ENCODE assay signal across 8 cellular contexts in the genomic region with DNA sequence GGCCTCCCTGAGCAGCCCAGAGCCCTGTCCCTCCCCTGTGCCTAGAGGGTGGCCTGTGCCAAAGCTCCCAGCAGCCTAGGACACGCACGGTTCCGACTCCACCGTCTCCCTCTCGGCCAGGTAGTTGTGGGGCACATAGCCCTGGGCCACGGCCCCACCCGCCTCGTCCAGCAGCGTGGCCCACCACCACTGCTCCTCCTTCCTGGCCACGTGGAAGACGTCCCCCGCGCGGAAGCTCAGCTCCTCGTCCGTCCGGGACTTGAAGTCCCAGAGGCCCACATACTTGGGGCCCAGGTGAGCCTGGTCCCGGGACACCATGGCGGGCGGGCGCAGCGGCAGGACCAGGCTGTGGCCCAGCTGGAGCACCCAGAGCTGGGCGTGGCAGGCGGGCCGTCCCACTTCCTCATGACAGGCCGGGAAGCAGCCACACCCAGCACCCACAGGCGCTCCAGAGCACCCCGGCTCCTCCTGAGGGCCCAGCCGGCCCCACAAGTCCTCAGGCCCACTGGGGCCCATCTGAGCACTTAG. TPM values are rescaled to one million over a fixed set of nuclear protein-coding genes. Genes with fewer than 3 reads are reported as not detected.
DNase-seq lines count a peak whose midpoint lies in the region; ATAC-seq, FAIRE-seq and TF ChIP-seq lines count a peak whose summit lies in the region.

A gene (minus strand): TSS at position 380 of the 528 bp plus-strand sequence. CDS start 62 bp downstream, at position 318.

- H3K4me1 Mint-ChIP-seq in memory B cell: peaks cover 13% of the 10 kb centered on the region

- H3K27me3 Mint-ChIP-seq in memory B cell: peaks cover 6% of the 10 kb centered on the region

- peak within 1 kb of the TSS; percentile 87 for H2AFZ ChIP-seq in GM12878 (ENCODE audit: control insufficient read depth, low read depth, low read length)

- H4K20me1 ChIP-seq in GM12878 (ENCODE audit: control insufficient read depth, insufficient read depth): no peaks in the 10 kb centered on the region

- H3K27me3 ChIP-seq in GM12878 (replicated peaks in 1 of 2; ENCODE audit: control insufficient read depth in 2 of 2, insufficient read depth in 2 of 2, low read length in 1 of 2) (no peaks in the 10 kb centered on the region), uterus (peaks cover 11 to 12% of the 10 kb centered on the region in 2 donors)

- RAD21 ChIA-PET in GM12878 (lab: Charles Lee; ENCODE audit: unreplicated experiment): interaction anchor here (0.6 to 3.2 kb wide), 39 partner anchors 8 to 542 kb away, joined by 3 to 41 read pairs (median 6); a partner anchor contains a TSS

- no TSS peak for BruUV-seq in GM12878 (replicated peaks; lab: Mats Ljungman, UMichigan)

- POLR2A ChIA-PET in GM12878 (lab: Charles Lee): interaction anchor here (0.7 to 2.3 kb wide), 12 partner anchors 13 to 503 kb away, joined by 3 to 33 read pairs (median 4); a partner anchor contains a TSS

- no peaks in the 10 kb centered on the region for H3K36me3 Mint-ChIP-seq in memory B cell

- SMC1A ChIA-PET in GM12878 (lab: Charles Lee; ENCODE audit: uncharacterized antibody, unreplicated experiment): interaction anchor here (1.0 to 2.6 kb wide), 17 partner anchors 7 to 583 kb away, joined by 3 to 16 read pairs (median 5); a partner anchor contains a TSS

- H3K27ac Mint-ChIP-seq in memory B cell: peak within 1 kb of the TSS; percentile 85

- FAIRE-seq in GM19239 (lab: Jason Lieb, UNC) (no peak), GM12878 (lab: Jason Lieb, UNC) (no peak)

- no peak for TF ChIP-seq POLR2A in GM12878 (IDR thresholded peaks at IDR 0.05; ENCODE audit: low read depth, low read length)
- no peak for TF ChIP-seq POLR2A in uterus (IDR thresholded peaks at IDR 0.05)

- H3K4me3 ChIP-seq in GM12878 (peak within 1 kb of the TSS; percentile 63), uterus (no peak within 1 kb of the TSS)

- intact Hi-C loops in GM12878 (cut with micrococcal nuclease; ENCODE audit: unreplicated experiment): loop anchor here (1.0 to 5.0 kb wide), 5 partner anchors 16 to 585 kb away; a partner anchor contains a TSS
- intact Hi-C loops in uterus (cut with DNase I; ENCODE audit: low total_unique reads): no loop called here

- peak; percentile 77 for DNase-seq in GM19239 (ENCODE audit: insufficient read length, low spot score)
- DNase-seq in GM12878 (ENCODE audit: low read depth, low spot score): no peak
- DNase-seq in memory B cell (ENCODE audit: low spot score in 2 of 2): no peak
- no peak for DNase-seq in uterus
- no peak for DNase-seq in GM19240 (ENCODE audit: insufficient read length, low spot score)

- TF ChIP-seq EP300 in GM12878 (IDR thresholded peaks at IDR 0.05; ENCODE audit: borderline replicate concordance in 1 of 2, control insufficient read depth in 1 of 2, low read depth in 2 of 2, low read length in 2 of 2): no peak

- CTCF ChIA-PET in GM12878 (lab: Yijun Ruan, JAX): interaction anchor here (0.6 to 2.9 kb wide), 37 partner anchors 9 to 584 kb away, joined by 3 to 25 read pairs (median 4); a partner anchor contains a TSS

- H3K9me3 ChIP-seq in KOPT-K1 (ENCODE audit: insufficient read depth, low read length, poor library complexity, severe bottlenecking) (no peaks in the 10 kb centered on the region), GM12878 (replicated peaks; ENCODE audit: control insufficient read depth, insufficient read depth, low read length) (no peaks in the 10 kb centered on the region), uterus (no peaks in the 10 kb centered on the region)

- H3K36me3 ChIP-seq in KOPT-K1 (ENCODE audit: insufficient read depth, low read length) (no peaks in the 10 kb centered on the region), GM12878 (ENCODE audit: control insufficient read depth in 2 of 2, insufficient read depth in 2 of 2, low read length in 1 of 2) (no peaks in the 10 kb centered on the region), uterus (no peaks in the 10 kb centered on the region)

- H3K4me3 Mint-ChIP-seq in memory B cell: peak within 1 kb of the TSS; percentile 86

- H3K4me1 ChIP-seq in GM12878 (ENCODE audit: control insufficient read depth, insufficient read depth, low read length) (peaks cover 14% of the 10 kb centered on the region), uterus (no peaks in the 10 kb centered on the region)

- H3K9me3 Mint-ChIP-seq in memory B cell: peaks cover 1% of the 10 kb centered on the region

- ATAC-seq in GM12878 (peak; percentile 48), memory B cell (ENCODE audit: low read depth) (peak; percentile 4), HG02623 (IDR thresholded peaks at IDR 0.05; ENCODE audit: unreplicated experiment) (no peak)

- no peak for TF ChIP-seq RAD21 in GM12878 (IDR thresholded peaks at IDR 0.05; ENCODE audit: insufficient read depth, low read depth, low read length)

- peak within 1 kb of the TSS; percentile 64 for H3K27ac ChIP-seq in 22Rv1
- peak within 1 kb of the TSS; percentile 83 for H3K27ac ChIP-seq in KOPT-K1 (ENCODE audit: low read depth, low read length, poor library complexity, severe bottlenecking)
- H3K27ac ChIP-seq in GM12878 (ENCODE audit: control insufficient read depth, insufficient read depth): peak within 1 kb of the TSS; percentile 82
- no peak within 1 kb of the TSS for H3K27ac ChIP-seq in uterus

- no peaks in the 10 kb centered on the region for H3K79me2 ChIP-seq in GM12878 (ENCODE audit: control insufficient read depth, insufficient read depth, low read length)

- in situ Hi-C loops in GM12878 (cut with MboI): no loop called here

- peak within 1 kb of the TSS; percentile 77 for H3K4me2 ChIP-seq in GM12878 (ENCODE audit: control insufficient read depth, insufficient read depth)

- 45% methylated on average over 27 of the region's 29 CpGs for WGBS in GM12878 (ENCODE audit: insufficient coverage, insufficient replicate concordance, low lambda C conversion rate, missing lambda C conversion rate)

- H3K9ac ChIP-seq in GM12878 (ENCODE audit: control insufficient read depth, insufficient read depth, low read length): peak within 1 kb of the TSS; percentile 70

- TF ChIP-seq CTCF in 22Rv1 (IDR thresholded peaks at IDR 0.05) (no peak), GM12878 (IDR thresholded peaks at IDR 0.05 in 2 of 3, conservative IDR thresholded peaks at IDR 0.05 in 1 of 3; ENCODE audit: control insufficient read depth in 2 of 3, extremely low read depth in 1 of 3, insufficient read depth in 1 of 3, low read depth in 3 of 3, low read length in 3 of 3) (no peak), uterus (IDR thresholded peaks at IDR 0.05) (no peak)

TF ChIP-seq in GM12878, 131 proteins besides CTCF, POLR2A, EP300 and RAD21 (continues in another document):
- TF ChIP-seq, protein P1, sequence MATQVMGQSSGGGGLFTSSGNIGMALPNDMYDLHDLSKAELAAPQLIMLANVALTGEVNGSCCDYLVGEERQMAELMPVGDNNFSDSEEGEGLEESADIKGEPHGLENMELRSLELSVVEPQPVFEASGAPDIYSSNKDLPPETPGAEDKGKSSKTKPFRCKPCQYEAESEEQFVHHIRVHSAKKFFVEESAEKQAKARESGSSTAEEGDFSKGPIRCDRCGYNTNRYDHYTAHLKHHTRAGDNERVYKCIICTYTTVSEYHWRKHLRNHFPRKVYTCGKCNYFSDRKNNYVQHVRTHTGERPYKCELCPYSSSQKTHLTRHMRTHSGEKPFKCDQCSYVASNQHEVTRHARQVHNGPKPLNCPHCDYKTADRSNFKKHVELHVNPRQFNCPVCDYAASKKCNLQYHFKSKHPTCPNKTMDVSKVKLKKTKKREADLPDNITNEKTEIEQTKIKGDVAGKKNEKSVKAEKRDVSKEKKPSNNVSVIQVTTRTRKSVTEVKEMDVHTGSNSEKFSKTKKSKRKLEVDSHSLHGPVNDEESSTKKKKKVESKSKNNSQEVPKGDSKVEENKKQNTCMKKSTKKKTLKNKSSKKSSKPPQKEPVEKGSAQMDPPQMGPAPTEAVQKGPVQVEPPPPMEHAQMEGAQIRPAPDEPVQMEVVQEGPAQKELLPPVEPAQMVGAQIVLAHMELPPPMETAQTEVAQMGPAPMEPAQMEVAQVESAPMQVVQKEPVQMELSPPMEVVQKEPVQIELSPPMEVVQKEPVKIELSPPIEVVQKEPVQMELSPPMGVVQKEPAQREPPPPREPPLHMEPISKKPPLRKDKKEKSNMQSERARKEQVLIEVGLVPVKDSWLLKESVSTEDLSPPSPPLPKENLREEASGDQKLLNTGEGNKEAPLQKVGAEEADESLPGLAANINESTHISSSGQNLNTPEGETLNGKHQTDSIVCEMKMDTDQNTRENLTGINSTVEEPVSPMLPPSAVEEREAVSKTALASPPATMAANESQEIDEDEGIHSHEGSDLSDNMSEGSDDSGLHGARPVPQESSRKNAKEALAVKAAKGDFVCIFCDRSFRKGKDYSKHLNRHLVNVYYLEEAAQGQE (IDR thresholded peaks at IDR 0.05; ENCODE audit: low read depth, low read length): no peak
- TF ChIP-seq LARP7 (IDR thresholded peaks at IDR 0.05): peak; percentile 7; the same call in 1 of the 2 replicates
- no peak for TF ChIP-seq YY1 (IDR thresholded peaks at IDR 0.05; ENCODE audit: low read depth, low read length)

RNA-seq across cellular contexts. Expression of the gene that starts here (rescaled TPM):
- total RNA-seq in GM12878 (2013; cell fraction: nucleolus; rRNA removed): 0.23 and 0.39 TPM in 2 replicates
- total RNA-seq in GM12878 (2014; rRNA removed) (not detected in 2 replicates), GM12878 (2014; rRNA removed; fragmentation: Illumina TruSeq; extraction: Trizol) (0.09 TPM in 1 of 2 replicates, not detected in the other), GM12878 (2021) (0.21 and 0.24 TPM in 2 replicates), uterus (under 1 TPM in 2 of 4 donors, not detected in 2; under 0.01 TPM)
- polyA plus RNA-seq in GM12878 (2011; ENCODE audit: low read depth): 0.22 TPM
- polyA plus RNA-seq in GM12878 (2011; rRNA removed) (0.20 and 0.32 TPM in 2 replicates), GM12878 (2014; fragmentation: Illumina TruSeq; extraction: Trizol) (0.04 TPM in 1 of 2 replicates, not detected in the other), GM12878 (2014; fragmentation: Nextera tagmentation; extraction: Ambion mirVana) (under 1 TPM in 1 of 2 experiments, not detected in 1; 0.02 TPM), GM12878 (2014; rRNA removed) (0.14 and 0.28 TPM in 2 replicates), GM12878 (2016; fragmentation: Nextera tagmentation; extraction: Ambion mirVana) (under 1 TPM in 1 of 2 experiments, not detected in 1; 0.08 TPM)
- 0.34 and 0.37 TPM in 2 replicates for polyA plus RNA-seq in GM12878 (2011; cell fraction: cytosol; rRNA removed)
- 0.86 and 1.2 TPM in 2 replicates for polyA plus RNA-seq in GM12878 (2011; cell fraction: nucleus; rRNA removed)
- 0.32 and 0.45 TPM in 2 replicates for polyA plus RNA-seq in GM12878 (2012)
- 0.22 and 0.36 TPM in 2 replicates for polyA minus RNA-seq in GM12878 (2011; rRNA and poly(A)+ RNA removed)
- polyA minus RNA-seq in GM12878 (2011; cell fraction: cytosol; rRNA and poly(A)+ RNA removed): 0.52 TPM in 1 of 2 replicates, not detected in the other
- 0.19 and 0.24 TPM in 2 replicates for polyA minus RNA-seq in GM12878 (2011; cell fraction: nucleus; rRNA and poly(A)+ RNA removed)

Comparison
In these comparisons a context has a peak if more than half of its experiments do, and no peak if none do; other contexts are left out.
1. H3K27ac ChIP-seq: peak in 22Rv1 (single experiment), KOPT-K1 (single experiment) and GM12878 (single experiment); none in uterus (0 of 2).